Comparison of ENCODE assay signal across 9 cellular contexts in the genomic region with DNA sequence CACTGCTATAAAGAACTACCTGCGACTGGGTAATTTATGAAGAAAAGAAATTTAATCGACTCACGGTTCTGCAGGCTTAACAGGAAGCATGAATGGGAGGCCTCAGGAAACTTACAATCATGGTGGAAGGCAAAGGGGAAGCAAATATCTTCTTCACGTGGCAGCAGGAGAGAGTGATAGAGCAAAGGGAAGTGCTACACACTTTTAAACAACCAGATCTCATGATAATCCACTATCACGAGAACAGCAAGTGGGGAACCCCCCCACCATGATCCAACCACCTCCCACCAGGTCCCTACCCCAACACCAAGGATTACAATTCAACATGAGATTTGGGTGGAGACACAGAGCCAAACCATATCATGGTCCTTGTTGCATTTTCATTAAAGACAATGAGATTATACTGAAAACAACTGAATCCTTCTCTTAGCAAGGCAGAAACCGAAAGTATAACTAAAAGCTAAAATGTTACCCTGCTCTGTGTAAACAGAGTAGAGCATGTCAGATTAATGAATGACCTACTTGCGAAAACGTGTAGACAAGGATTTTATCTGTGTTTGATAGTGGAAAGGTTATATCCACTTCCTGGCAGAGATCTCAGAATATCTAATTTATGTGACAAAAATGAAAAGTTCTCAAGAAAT.
DNase-seq lines count a peak whose midpoint lies in the region; ATAC-seq and TF ChIP-seq lines count a peak whose summit lies in the region.
"Had no signal": no experiment of that assay in that cellular context is flagged by ENCODE, and none has a peak within 500 bp of the region (broad histone marks: within the 10 kb centered on the region; RNA-seq: fewer than 3 reads in every experiment).

No MANE protein-coding gene starts in this region.

- peak overlapping the region; percentile 22 for H3K27ac Mint-ChIP-seq in activated CD4-positive, alpha-beta T cell treated with anti-CD3 and anti-CD28 coated beads for 36 hours
- peak overlapping the region; percentile 81 for H3K27ac Mint-ChIP-seq in stimulated activated naive B cell treated with anti-CD40 and anti-IgM and Interleukin-4, amounts not matched to agents 10 μg/mL and 1 μg/mL and 100 μg/mL, for 72 hours
- no peak overlapping the region for H3K27ac Mint-ChIP-seq in nephron progenitor cell

- H3K36me3 Mint-ChIP-seq in activated CD4-positive, alpha-beta T cell treated with anti-CD3 and anti-CD28 coated beads for 36 hours (ENCODE audit: low read depth), result no peaks in the 10 kb centered on the region
- no peaks in the 10 kb centered on the region for H3K36me3 Mint-ChIP-seq in stimulated activated naive B cell treated with anti-CD40 and anti-IgM and Interleukin-4, amounts not matched to agents 10 μg/mL and 1 μg/mL and 100 μg/mL, for 72 hours
- no peaks in the 10 kb centered on the region for H3K36me3 Mint-ChIP-seq in nephron progenitor cell (ENCODE audit: low read depth)

- H3K27me3 Mint-ChIP-seq in activated CD4-positive, alpha-beta T cell treated with anti-CD3 and anti-CD28 coated beads for 36 hours, result peaks cover 7% of the 10 kb centered on the region
- H3K27me3 Mint-ChIP-seq in stimulated activated naive B cell treated with anti-CD40 and anti-IgM and Interleukin-4, amounts not matched to agents 10 μg/mL and 1 μg/mL and 100 μg/mL, for 72 hours, result peaks cover 0 to 4% of the 10 kb centered on the region in 2 donors
- H3K27me3 Mint-ChIP-seq in nephron progenitor cell (ENCODE audit: low read depth, poor library complexity), result peaks cover 7% of the 10 kb centered on the region

- no peak overlapping the region for H3K4me3 ChIP-seq in colonic mucosa

- H3K4me1 ChIP-seq in colonic mucosa, result no peaks in the 10 kb centered on the region

- H3K36me3 ChIP-seq in colonic mucosa, result no peaks in the 10 kb centered on the region

- H3K9ac ChIP-seq in colonic mucosa (ENCODE audit: low read depth in 2 of 2, low read length in 2 of 2), result no peak overlapping the region

- no peak for TF ChIP-seq CTCF in colonic mucosa (IDR thresholded peaks at IDR 0.05)
- TF ChIP-seq CTCF in nephron progenitor cell (IDR thresholded peaks at IDR 0.05), result no peak

- no peaks in the 10 kb centered on the region for H3K9me3 Mint-ChIP-seq in activated CD4-positive, alpha-beta T cell treated with anti-CD3 and anti-CD28 coated beads for 36 hours (ENCODE audit: low read depth)
- peaks cover 0 to 2% of the 10 kb centered on the region in 2 donors for H3K9me3 Mint-ChIP-seq in stimulated activated naive B cell treated with anti-CD40 and anti-IgM and Interleukin-4, amounts not matched to agents 10 μg/mL and 1 μg/mL and 100 μg/mL, for 72 hours
- H3K9me3 Mint-ChIP-seq in nephron progenitor cell, result no peaks in the 10 kb centered on the region

- H3K4me1 Mint-ChIP-seq in activated CD4-positive, alpha-beta T cell treated with anti-CD3 and anti-CD28 coated beads for 36 hours, result peaks cover 8% of the 10 kb centered on the region
- peaks cover 6 to 9% of the 10 kb centered on the region in 2 donors for H3K4me1 Mint-ChIP-seq in stimulated activated naive B cell treated with anti-CD40 and anti-IgM and Interleukin-4, amounts not matched to agents 10 μg/mL and 1 μg/mL and 100 μg/mL, for 72 hours
- peaks cover 12% of the 10 kb centered on the region for H3K4me1 Mint-ChIP-seq in nephron progenitor cell

- peak; percentile 64 for ATAC-seq in activated CD4-positive, alpha-beta T cell treated with anti-CD3 and anti-CD28 coated beads for 36 hours
- peak; percentile 76 for ATAC-seq in HG03175 (IDR thresholded peaks at IDR 0.05; ENCODE audit: unreplicated experiment)
- peak; percentile 65 to 68 for ATAC-seq in stimulated activated naive B cell treated with anti-CD40 and anti-IgM and Interleukin-4, amounts not matched to agents 10 μg/mL and 1 μg/mL and 100 μg/mL, for 72 hours (replicated peaks)

- POLR2A ChIA-PET in activated CD4-positive, alpha-beta T cell treated with anti-CD3 and anti-CD28 coated beads for 36 hours (lab: Charles Lee), result interaction anchor here (0.5 kb wide), 1 partner anchor 251 kb away, joined by 3 read pairs; no protein-coding TSS in a partner anchor

- no peaks in the 10 kb centered on the region for H3K27me3 ChIP-seq in colonic mucosa

- intact Hi-C loops in activated CD4-positive, alpha-beta T cell treated with anti-CD3 and anti-CD28 coated beads for 36 hours (cut with DNase I, micrococcal nuclease), result no loop called here
- intact Hi-C loops in colonic mucosa (cut with DNase I), result no loop called here

- H3K9me3 ChIP-seq in colonic mucosa, result no peaks in the 10 kb centered on the region

- no peak overlapping the region for H3K4me3 Mint-ChIP-seq in activated CD4-positive, alpha-beta T cell treated with anti-CD3 and anti-CD28 coated beads for 36 hours
- H3K4me3 Mint-ChIP-seq in stimulated activated naive B cell treated with anti-CD40 and anti-IgM and Interleukin-4, amounts not matched to agents 10 μg/mL and 1 μg/mL and 100 μg/mL, for 72 hours, result peak overlapping the region; percentile 48 to 60
- H3K4me3 Mint-ChIP-seq in nephron progenitor cell, result no peak overlapping the region

- no peak for DNase-seq in activated CD4-positive, alpha-beta T cell treated with anti-CD3 and anti-CD28 coated beads for 36 hours
- no peak for DNase-seq in activated CD4-positive, alpha-beta T cell treated with anti-CD3 and anti-CD28 coated beads for 4 hours
- DNase-seq in colonic mucosa (no peak), nephron progenitor cell (no peak), activated gamma-delta T cell treated with Interleukin-2 at 50 U/mL for 16 hours (no peak), amygdala (lab: John Stamatoyannopoulos, UW) (no peak)
- no peak for DNase-seq in stimulated activated naive B cell treated with anti-CD40 and anti-IgM and Interleukin-4, amounts not matched to agents 10 μg/mL and 1 μg/mL and 100 μg/mL, for 72 hours
- DNase-seq: effector memory CD4-positive, alpha-beta T cell had no signal

- peak overlapping the region; percentile 34 for H3K27ac ChIP-seq in colonic mucosa

- CTCF ChIA-PET in activated CD4-positive, alpha-beta T cell treated with anti-CD3 and anti-CD28 coated beads for 36 hours (lab: Charles Lee), result no interaction called here

Comparison
In these comparisons a context has a peak if more than half of its experiments do, and no peak if none do; other contexts are left out.
1. H3K4me3 Mint-ChIP-seq: peak in stimulated activated naive B cell treated with anti-CD40 and anti-IgM and Interleukin-4, amounts not matched to agents 10 μg/mL and 1 μg/mL and 100 μg/mL, for 72 hours (2 of 2); none in activated CD4-positive, alpha-beta T cell treated with anti-CD3 and anti-CD28 coated beads for 36 hours (single experiment) and nephron progenitor cell (single experiment).
2. Peak in every context shown above with its lines, with median percentiles within 50 percentile points of each other: ATAC-seq.